ENCODE assay signal across 8 cellular contexts in the genomic region with DNA sequence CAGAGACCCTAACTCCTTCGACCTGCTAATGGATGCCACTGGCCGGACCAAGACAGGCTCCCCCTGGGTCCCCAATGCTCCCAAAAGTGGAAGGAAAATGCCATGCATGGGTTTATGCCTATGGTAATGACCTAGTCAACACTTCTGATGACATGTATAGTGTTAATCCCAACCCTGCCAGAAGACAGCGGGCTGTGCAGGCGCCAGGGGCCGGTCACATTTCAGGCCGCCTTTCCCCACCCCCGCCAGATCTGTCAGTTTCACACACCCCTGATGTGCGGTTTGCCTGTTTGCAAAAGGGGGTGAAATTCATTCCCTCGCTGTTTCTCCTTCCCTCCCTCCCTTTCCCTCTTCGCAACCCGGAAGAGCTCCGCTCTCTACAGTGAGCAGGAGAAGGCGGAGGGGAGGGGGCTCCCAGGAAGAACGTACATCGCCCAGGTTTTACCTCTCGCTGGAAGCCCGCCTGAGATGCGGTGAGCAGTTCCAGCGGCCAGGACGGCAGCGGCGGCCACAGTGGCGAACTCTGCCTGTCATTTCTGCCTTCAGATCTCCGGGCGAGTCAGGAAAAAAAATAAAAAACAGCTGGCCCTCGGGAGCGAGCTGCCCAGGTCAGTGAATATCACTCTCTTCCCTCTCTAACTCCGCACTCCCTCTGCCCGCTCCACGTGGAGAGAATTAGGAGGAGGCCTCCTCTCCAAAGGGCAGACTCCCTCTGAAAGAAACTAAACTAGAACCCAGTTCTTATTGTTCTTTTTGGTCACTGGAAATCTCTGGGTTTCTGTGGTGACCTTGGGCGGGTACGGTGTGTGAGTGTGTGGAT. TPM values are rescaled to one million over a fixed set of nuclear protein-coding genes. Genes with fewer than 3 reads are reported as not detected.
A peak's percentile ranks its signal among the peaks of the same experiment; 100 is the strongest.
DNase-seq lines count a peak whose midpoint lies in the region; ATAC-seq and TF ChIP-seq lines count a peak whose summit lies in the region.

No MANE protein-coding gene starts in this region.

- no peak for TF ChIP-seq EP300 in upper lobe of left lung (IDR thresholded peaks at IDR 0.05)

- no peak for TF ChIP-seq CTCF in upper lobe of left lung (IDR thresholded peaks at IDR 0.05)

- peak overlapping the region; percentile 56 for H3K4me3 Mint-ChIP-seq in activated T-cell treated with anti-CD3 and anti-CD28 coated beads, Interleukin-2, amount 50 U/mL, for 4 hours

- WGBS in upper lobe of left lung, 2 donors = 4 to 5% methylated on average over 30 to 32 of the region's 32 CpGs

- H3K4me1 Mint-ChIP-seq in activated T-cell treated with anti-CD3 and anti-CD28 coated beads, Interleukin-2, amount 50 U/mL, for 4 hours (ENCODE audit: low read depth) = peaks cover 61% of the 10 kb centered on the region

- H3K27ac ChIP-seq in upper lobe of left lung = no peak overlapping the region

- H3K9me3 Mint-ChIP-seq in activated T-cell treated with anti-CD3 and anti-CD28 coated beads, Interleukin-2, amount 50 U/mL, for 4 hours = no peaks in the 10 kb centered on the region

- H3K4me3 ChIP-seq in upper lobe of left lung = peak overlapping the region in 3 of 4 donors; percentile 13 to 30 (median 18)

- peaks cover 89% of the 10 kb centered on the region for H3K27me3 Mint-ChIP-seq in activated T-cell treated with anti-CD3 and anti-CD28 coated beads, Interleukin-2, amount 50 U/mL, for 4 hours (ENCODE audit: low read depth)

- ATAC-seq in activated T-cell treated with anti-CD3 and anti-CD28 coated beads, Interleukin-2, amount 50 U/mL, for 4 hours = peak; percentile 17 to 30
- ATAC-seq in upper lobe of left lung (ENCODE audit: low FRiP score in 2 of 2) (no peak), HG02588 (IDR thresholded peaks at IDR 0.05; ENCODE audit: unreplicated experiment) (no peak), GM21529 (IDR thresholded peaks at IDR 0.05; ENCODE audit: unreplicated experiment) (no peak)

- no peaks in the 10 kb centered on the region for H3K36me3 ChIP-seq in upper lobe of left lung

- no peak for TF ChIP-seq POLR2A in upper lobe of left lung (IDR thresholded peaks at IDR 0.05)

- H3K36me3 Mint-ChIP-seq in activated T-cell treated with anti-CD3 and anti-CD28 coated beads, Interleukin-2, amount 50 U/mL, for 4 hours (ENCODE audit: insufficient read depth) = no peaks in the 10 kb centered on the region

- peaks cover 5 to 96% (median 50%) of the 10 kb centered on the region in 4 donors for H3K27me3 ChIP-seq in upper lobe of left lung

- DNase-seq in activated effector memory CD4-positive, alpha-beta T cell treated with anti-CD3 and anti-CD28 coated beads, Interleukin-2, amount 50 U/mL, for 16 hours = peak; percentile 68
- no peak for DNase-seq in activated effector memory CD4-positive, alpha-beta T cell treated with Interleukin-2 at 50 U/mL for 16 hours
- no peak for DNase-seq in activated T-cell treated with anti-CD3 and anti-CD28 coated beads, Interleukin-2, amount 50 U/mL, for 4 hours
- DNase-seq in islet precursor cell (peak; percentile 86), upper lobe of left lung (peak in 1 of 2 donors; percentile 53), NCI-H2171 treated with DMSO at 0.1 percent for 48 hours (lab: John Stamatoyannopoulos, UW) (no peak)

- no peaks in the 10 kb centered on the region for H3K9me3 ChIP-seq in upper lobe of left lung

- H3K4me1 ChIP-seq in upper lobe of left lung = peaks cover 33 to 43% (median 39%) of the 10 kb centered on the region in 4 donors

RNA-seq across cellular contexts. Expression of a gene that starts 9.4 kb away (rescaled TPM):
- total RNA-seq in activated T-cell treated with anti-CD3 and anti-CD28 coated beads, Interleukin-2, amount 50 U/mL, for 4 hours = 10 to 100 TPM; 28.1 to 71.9 (median 42.1) TPM
- 1 to 10 TPM in 4 of 6 donors, under 1 TPM in 2; 0.22 to 6.3 (median 2.7) TPM for total RNA-seq in upper lobe of left lung

Comparison
In these comparisons a context has a peak if more than half of its experiments do, and no peak if none do; other contexts are left out.
1. DNase-seq: peak in activated effector memory CD4-positive, alpha-beta T cell treated with anti-CD3 and anti-CD28 coated beads, Interleukin-2, amount 50 U/mL, for 16 hours (single experiment) and islet precursor cell (single experiment); none in activated effector memory CD4-positive, alpha-beta T cell treated with Interleukin-2 at 50 U/mL for 16 hours (single experiment), activated T-cell treated with anti-CD3 and anti-CD28 coated beads, Interleukin-2, amount 50 U/mL, for 4 hours (single experiment) and NCI-H2171 treated with DMSO at 0.1 percent for 48 hours (single experiment).
2. ATAC-seq: peak in activated T-cell treated with anti-CD3 and anti-CD28 coated beads, Interleukin-2, amount 50 U/mL, for 4 hours (2 of 2); none in upper lobe of left lung (0 of 2), HG02588 (single experiment) and GM21529 (single experiment).